ENCODE assay signal across 34 cellular contexts in genomic region chr20:44622501-44623270, GRCh38.
"Had no signal": no experiment of that assay in that cellular context is flagged by ENCODE, and none has a peak within 500 bp of the region (broad histone marks: within the 10 kb centered on the region; RNA-seq: fewer than 3 reads in every experiment).

No MANE protein-coding gene starts in this region.

- H3K27me3 ChIP-seq: SJSA1 had no signal

- H3K9me3 Mint-ChIP-seq: activated naive CD8-positive, alpha-beta T cell treated with anti-CD3 and anti-CD28 coated beads, Interleukin-2, amount 50 U/mL, for 24 hours; T-helper 2 cell treated with Interferon-gamma antibody and Interleukin-4, amounts not matched to agents 5 μg/mL and 100 μg/mL, for 36 hours had no signal

- H3K4me3 Mint-ChIP-seq: activated CD4-positive, alpha-beta memory T cell treated with anti-CD3 and anti-CD28 coated beads, Interleukin-2, amount 10 ng/mL, durations not matched to agents 7 days and 5 days; activated CD4-positive, alpha-beta T cell treated with anti-CD3 and anti-CD28 coated beads for 36 hours; activated CD8-positive, alpha-beta memory T cell treated with anti-CD3 and anti-CD28 coated beads, Interleukin-2, amount 10 ng/mL, durations not matched to agents 7 days and 5 days; activated naive CD4-positive, alpha-beta T cell treated with anti-CD3 and anti-CD28 coated beads, Interleukin-2, amount 10 ng/mL, durations not matched to agents 7 days and 5 days; activated naive CD8-positive, alpha-beta T cell; activated naive CD8-positive, alpha-beta T cell treated with anti-CD3 and anti-CD28 coated beads, Interleukin-2, amount 50 U/mL, for 24 hours; brain; T-helper 1 cell treated with Interleukin-12 subunit alpha and Interleukin-12 subunit beta and Interleukin-4 antibody, amounts not matched to agents 30 μg/mL and 1 μg/mL, for 36 hours; T-helper 2 cell treated with Interferon-gamma antibody and Interleukin-4, amounts not matched to agents 5 μg/mL and 100 μg/mL, for 36 hours had no signal

- FAIRE-seq: bronchial epithelial cell, RCC 7860, TTC549 had no signal

- H3K9ac ChIP-seq: SK-N-SH had no signal

- H2AFZ ChIP-seq: PC-9 had no signal

- H3K27ac Mint-ChIP-seq: activated CD4-positive, alpha-beta memory T cell treated with anti-CD3 and anti-CD28 coated beads, Interleukin-2, amount 10 ng/mL, durations not matched to agents 7 days and 5 days; activated CD4-positive, alpha-beta T cell treated with anti-CD3 and anti-CD28 coated beads for 36 hours; activated CD8-positive, alpha-beta memory T cell treated with anti-CD3 and anti-CD28 coated beads, Interleukin-2, amount 10 ng/mL, durations not matched to agents 7 days and 5 days; activated naive CD4-positive, alpha-beta T cell treated with anti-CD3 and anti-CD28 coated beads, Interleukin-2, amount 10 ng/mL, durations not matched to agents 7 days and 5 days; activated naive CD8-positive, alpha-beta T cell; activated naive CD8-positive, alpha-beta T cell treated with anti-CD3 and anti-CD28 coated beads, Interleukin-2, amount 50 U/mL, for 24 hours; brain; T-helper 1 cell treated with Interleukin-12 subunit alpha and Interleukin-12 subunit beta and Interleukin-4 antibody, amounts not matched to agents 30 μg/mL and 1 μg/mL, for 36 hours; T-helper 2 cell treated with Interferon-gamma antibody and Interleukin-4, amounts not matched to agents 5 μg/mL and 100 μg/mL, for 36 hours had no signal

- H3K4me1 Mint-ChIP-seq: brain had no signal

- H3K4me1 ChIP-seq: SJSA1 had no signal

- H3K27ac ChIP-seq: PC-9, RWPE1, SJSA1 had no signal

- ATAC-seq: activated CD4-positive, alpha-beta T cell treated with anti-CD3 and anti-CD28 coated beads for 36 hours; activated CD4-positive, CD25-positive, alpha-beta regulatory T cell treated with anti-CD3 and anti-CD28 coated beads, Interleukin-2, amount 50 U/mL, for 24 hours; activated CD8-positive, alpha-beta memory T cell treated with anti-CD3 and anti-CD28 coated beads, Interleukin-2, amount 10 ng/mL, durations not matched to agents 7 days and 5 days; activated naive CD8-positive, alpha-beta T cell treated with anti-CD3 and anti-CD28 coated beads, Interleukin-2, amount 50 U/mL, for 24 hours had no signal

- H3K4me3 ChIP-seq: PC-9, SJSA1 had no signal

- H3K9me3 ChIP-seq: SJSA1, SK-N-SH had no signal

- H3K4me2 ChIP-seq: PC-9, SK-N-SH had no signal

- DNase-seq: activated CD4-positive, alpha-beta memory T cell treated with anti-CD3 and anti-CD28 coated beads, Interleukin-2, amount 10 ng/mL, durations not matched to agents 7 days and 5 days; activated CD4-positive, alpha-beta T cell treated with anti-CD3 and anti-CD28 coated beads for 36 hours; activated CD4-positive, alpha-beta T cell treated with anti-CD3 and anti-CD28 coated beads, Interleukin-2, amount 50 U/mL, for 1 hour; activated CD8-positive, alpha-beta memory T cell treated with anti-CD3 and anti-CD28 coated beads for 24 hours; activated CD8-positive, alpha-beta memory T cell treated with anti-CD3 and anti-CD28 coated beads, Interleukin-2, amount 10 ng/mL, durations not matched to agents 7 days and 5 days; activated CD8-positive, alpha-beta memory T cell treated with anti-CD3 and anti-CD28 coated beads, Interleukin-2, amount 50 U/mL, for 48 hours; activated effector memory CD4-positive, alpha-beta T cell treated with Interleukin-2 at 50 U/mL for 16 hours; activated naive CD4-positive, alpha-beta T cell treated with anti-CD3 and anti-CD28 coated beads, Interleukin-2, amount 10 ng/mL, durations not matched to agents 7 days and 5 days; activated naive CD8-positive, alpha-beta T cell treated with anti-CD3 and anti-CD28 coated beads, Interleukin-2, amount 50 U/mL, for 24 hours; activated T-cell treated with anti-CD3 and anti-CD28 coated beads, Interleukin-2, amount 50 U/mL, for 48 hours; anterior cingulate cortex; central memory CD4-positive, alpha-beta T cell; Karpas-422; NCI-H1105 treated with DMSO at 0.1 percent for 48 hours; NCI-H1436; NCI-H1694; NCI-H2029; NCI-H345; NCI-H526; NCI-H748 treated with DMSO at 0.1 percent for 48 hours; NK-92 treated with Interleukin-12 subunit alpha and Interleukin-12 subunit beta, amount 100 ng/mL, for 24 hours; PC-9; SHP77 treated with DMSO at 0.1 percent for 48 hours; SK-N-SH had no signal

- H3K27me3 Mint-ChIP-seq: activated CD4-positive, alpha-beta memory T cell treated with anti-CD3 and anti-CD28 coated beads, Interleukin-2, amount 10 ng/mL, durations not matched to agents 7 days and 5 days; activated CD4-positive, alpha-beta T cell treated with anti-CD3 and anti-CD28 coated beads for 36 hours; activated CD8-positive, alpha-beta memory T cell treated with anti-CD3 and anti-CD28 coated beads, Interleukin-2, amount 10 ng/mL, durations not matched to agents 7 days and 5 days; activated naive CD4-positive, alpha-beta T cell treated with anti-CD3 and anti-CD28 coated beads, Interleukin-2, amount 10 ng/mL, durations not matched to agents 7 days and 5 days; activated naive CD8-positive, alpha-beta T cell; activated naive CD8-positive, alpha-beta T cell treated with anti-CD3 and anti-CD28 coated beads, Interleukin-2, amount 50 U/mL, for 24 hours; brain had no signal
